In genomic region chr12:103851127-103851526, GRCh38 we compare ENCODE assay signal across 14 cellular contexts. TPM values are rescaled to one million over a fixed set of nuclear protein-coding genes. Genes with fewer than 3 reads are reported as not detected.
DNase-seq lines count a peak whose midpoint lies in the region; ATAC-seq and TF ChIP-seq lines count a peak whose summit lies in the region.
"Had no signal": no experiment of that assay in that cellular context is flagged by ENCODE, and none has a peak within 500 bp of the region (broad histone marks: within the 10 kb centered on the region; RNA-seq: fewer than 3 reads in every experiment).

No MANE protein-coding gene starts in this region.

- no TSS peak for BruUV-seq in PC-9 (replicated peaks; lab: Mats Ljungman, UMichigan)

- H3K36me3 ChIP-seq in ascending aorta = no peaks in the 10 kb centered on the region
- H3K36me3 ChIP-seq in tibial nerve = no peaks in the 10 kb centered on the region
- H3K36me3 ChIP-seq in PC-9 (ENCODE audit: low read depth) = no peaks in the 10 kb centered on the region

- no peaks in the 10 kb centered on the region for H3K9me3 ChIP-seq in ascending aorta
- no peaks in the 10 kb centered on the region for H3K9me3 ChIP-seq in tibial nerve
- H3K9me3 ChIP-seq in PC-9 (ENCODE audit: insufficient read depth, low read depth) = no peaks in the 10 kb centered on the region

- ATAC-seq in GM21381 (IDR thresholded peaks at IDR 0.05; ENCODE audit: unreplicated experiment) = no peak
- ATAC-seq: CD8-positive, alpha-beta T cell had no signal

- CTCF ChIA-PET in PC-9 (lab: Charles Lee) = interaction anchor here (0.6 kb wide), 1 partner anchor 19 kb away, joined by 8 read pairs; no protein-coding TSS in a partner anchor

- no peak overlapping the region for H2AFZ ChIP-seq in PC-9

- DNase-seq in NCI-H1092 treated with DMSO at 0.1 percent for 48 hours (lab: John Stamatoyannopoulos, UW) (peak; percentile 17), NCI-H1092 (lab: John Stamatoyannopoulos, UW) (no peak), ascending aorta (ENCODE audit: low spot score in 2 of 2) (no peak), foreskin fibroblast (peak; percentile 27 to 61), stromal cell of bone marrow (ENCODE audit: low read depth) (peak; percentile 43), tibial nerve (ENCODE audit: low spot score in 2 of 2) (no peak), PC-9 (no peak)
- DNase-seq: activated CD4-positive, alpha-beta T cell treated with anti-CD3 and anti-CD28 coated beads, Interleukin-2, amount 10 ng/mL, durations not matched to agents 24 days and 14 days; aorta; CD8-positive, alpha-beta T cell; KBM-7; NCI-H510A treated with DMSO at 0.1 percent for 48 hours; stimulated activated naive CD4-positive, alpha-beta T cell had no signal

- H4K20me1 ChIP-seq in PC-9 (ENCODE audit: insufficient read depth) = no peaks in the 10 kb centered on the region

- intact Hi-C loops in ascending aorta (cut with DNase I) = loop anchor here (10.0 kb wide), 1 partner anchor 844 kb away; no protein-coding TSS in a partner anchor
- intact Hi-C loops in PC-9 (cut with micrococcal nuclease; ENCODE audit: unreplicated experiment) = no loop called here

- no peaks in the 10 kb centered on the region for H3K9me2 ChIP-seq in PC-9 (ENCODE audit: insufficient read depth)

- POLR2A ChIA-PET in PC-9 (lab: Charles Lee; ENCODE audit: unreplicated experiment) = no interaction called here

- H3F3A ChIP-seq in PC-9 (ENCODE audit: insufficient read depth, low read depth) = no peaks in the 10 kb centered on the region

- TF ChIP-seq EP300 in tibial nerve (IDR thresholded peaks at IDR 0.05) = no peak

- H3K27ac ChIP-seq in ascending aorta (peak overlapping the region; percentile 35 to 63), tibial nerve (peak overlapping the region in 2 of 4 donors; percentile 63 to 81), PC-9 (no peak overlapping the region)

- no peak overlapping the region for H3K4me2 ChIP-seq in PC-9

- H3K4me1 ChIP-seq in ascending aorta (peaks cover 0 to 9% of the 10 kb centered on the region in 2 donors), tibial nerve (peaks cover 0 to 52% (median 23%) of the 10 kb centered on the region in 4 donors), PC-9 (replicated peaks; ENCODE audit: insufficient read depth) (no peaks in the 10 kb centered on the region)

- H3K4me3 ChIP-seq in ascending aorta = no peak overlapping the region
- H3K4me3 ChIP-seq in foreskin fibroblast (ENCODE audit: low read depth in 1 of 2, low read length in 2 of 2) = no peak overlapping the region
- H3K4me3 ChIP-seq in tibial nerve = no peak overlapping the region
- no peak overlapping the region for H3K4me3 ChIP-seq in PC-9

- no peak for TF ChIP-seq CTCF in ascending aorta (IDR thresholded peaks at IDR 0.05)
- no peak for TF ChIP-seq CTCF in foreskin fibroblast (IDR thresholded peaks at IDR 0.05; ENCODE audit: low read depth, low read length)
- no peak for TF ChIP-seq CTCF in tibial nerve (IDR thresholded peaks at IDR 0.05)
- TF ChIP-seq CTCF in PC-9 (conservative IDR thresholded peaks at IDR 0.05) = no peak

- no peak for TF ChIP-seq POLR2A in tibial nerve (IDR thresholded peaks at IDR 0.05)

- no peaks in the 10 kb centered on the region for H3K27me3 ChIP-seq in ascending aorta
- no peaks in the 10 kb centered on the region for H3K27me3 ChIP-seq in tibial nerve
- H3K27me3 ChIP-seq in PC-9 (ENCODE audit: insufficient read depth, low read depth) = no peaks in the 10 kb centered on the region

- no peaks in the 10 kb centered on the region for H3K79me2 ChIP-seq in PC-9 (ENCODE audit: low read depth)

- 21 to 37% methylated on average over 1 of the region's 1 CpG for WGBS in tibial nerve, 2 donors

RNA-seq across cellular contexts. Expression of gene NT5DC3, which starts 10.1 kb away (rescaled TPM):
- total RNA-seq in ascending aorta (6.6 TPM), tibial nerve (10 to 100 TPM; 12.7 to 16.7 (median 16.2) TPM), PC-9 (2021) (11.5 and 13.2 TPM in 2 replicates)

Comparison
In these comparisons a context has a peak if more than half of its experiments do, and no peak if none do; other contexts are left out.
1. DNase-seq: peak in NCI-H1092 treated with DMSO at 0.1 percent for 48 hours (single experiment), foreskin fibroblast (2 of 2) and stromal cell of bone marrow (single experiment); none in NCI-H1092 (single experiment), ascending aorta (0 of 2), tibial nerve (0 of 2) and PC-9 (0 of 2).